17 cellular contexts compared by ENCODE assay signal in the genomic region with DNA sequence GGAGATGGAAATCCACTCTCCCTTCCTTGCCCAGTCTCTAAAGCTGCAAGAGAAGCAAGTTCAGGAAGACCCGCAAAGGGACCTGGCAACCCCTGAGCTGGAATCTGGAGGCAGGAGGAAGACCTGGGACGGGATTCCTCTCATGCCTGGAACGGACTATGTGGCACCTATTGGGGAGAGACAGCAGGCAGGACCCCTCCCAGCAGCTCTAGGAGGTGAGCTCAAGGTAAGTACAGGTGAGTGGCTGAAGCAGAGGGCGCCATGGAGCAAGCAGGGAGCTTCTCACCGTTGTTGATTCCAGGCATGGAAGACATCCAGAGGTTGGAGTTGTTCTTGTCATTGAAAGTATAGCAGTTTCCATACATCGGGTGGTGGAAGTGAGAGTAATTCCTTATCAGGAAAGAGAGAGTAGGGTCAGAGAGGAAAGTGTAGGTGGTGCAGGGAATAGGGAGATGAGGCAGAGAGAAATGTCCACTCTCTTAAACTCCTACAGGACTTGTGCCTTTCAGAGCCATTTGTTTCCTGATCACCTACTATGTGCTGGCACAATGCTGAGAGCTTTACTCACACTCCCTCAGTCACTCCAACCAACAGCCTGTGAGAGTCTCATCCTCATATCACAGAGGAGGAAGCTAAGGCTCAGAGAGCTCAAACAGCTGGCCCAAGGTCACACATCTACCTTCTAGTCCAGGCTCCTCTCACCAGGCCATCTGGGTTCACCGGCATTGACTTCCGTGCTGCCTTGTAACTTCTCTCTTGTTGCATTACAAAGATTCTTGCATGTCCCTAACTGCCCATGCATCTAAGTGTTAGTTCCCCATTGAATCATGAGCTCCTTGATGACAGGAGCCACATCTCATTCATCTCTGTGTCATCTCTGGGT. TPM values are rescaled to one million over a fixed set of nuclear protein-coding genes. Genes with fewer than 3 reads are reported as not detected.
A peak's percentile ranks its signal among the peaks of the same experiment; 100 is the strongest.
DNase-seq lines count a peak whose midpoint lies in the region; ATAC-seq and TF ChIP-seq lines count a peak whose summit lies in the region.
"Had no signal": no experiment of that assay in that cellular context is flagged by ENCODE, and none has a peak within 500 bp of the region (broad histone marks: within the 10 kb centered on the region; RNA-seq: fewer than 3 reads in every experiment).

No MANE protein-coding gene starts in this region.

- H3K9me3 ChIP-seq in Loucy (ENCODE audit: insufficient read depth, low read depth, low read length) (no peaks in the 10 kb centered on the region), esophagus muscularis mucosa (no peaks in the 10 kb centered on the region)

- H3K79me1 ChIP-seq in mesendoderm (ENCODE audit: low read length), result no peaks in the 10 kb centered on the region

- ATAC-seq in HG02642 (IDR thresholded peaks at IDR 0.05; ENCODE audit: poor library complexity, unreplicated experiment), result no peak
- ATAC-seq: activated T-cell treated with anti-CD3 and anti-CD28 coated beads, Interleukin-2, amount 50 U/mL, for 4 hours; Right ventricle myocardium inferior had no signal

- H3K4me2 ChIP-seq in Loucy (ENCODE audit: low read depth, low read length, poor library complexity, severe bottlenecking) (no peak overlapping the region), mesendoderm (ENCODE audit: low read length) (no peak overlapping the region)
- H3K4me2 ChIP-seq: hepatocyte had no signal

- H2AFZ ChIP-seq in Loucy (ENCODE audit: low read length), result no peak overlapping the region
- H2AFZ ChIP-seq: hepatocyte had no signal

- no peak overlapping the region for H2AK5ac ChIP-seq in mesendoderm (ENCODE audit: low read length)

- H4K5ac ChIP-seq in mesendoderm (ENCODE audit: low read length), result no peak overlapping the region

- no peak overlapping the region for H2BK15ac ChIP-seq in mesendoderm (replicated peaks; ENCODE audit: low read depth)

- H3K23ac ChIP-seq in mesendoderm (ENCODE audit: low read length), result no peak overlapping the region

- no peak overlapping the region for H4K8ac ChIP-seq in mesendoderm (ENCODE audit: low read depth, low read length)

- no peak overlapping the region for H3K56ac ChIP-seq in mesendoderm (ENCODE audit: low read length)

- H3K4ac ChIP-seq in mesendoderm (ENCODE audit: low read depth, low read length), result no peak overlapping the region

- TF ChIP-seq POLR2A in esophagus muscularis mucosa (IDR thresholded peaks at IDR 0.05; ENCODE audit: low read depth), result no peak

- DNase-seq in ELF-1 (ENCODE audit: low read depth, low spot score) (peak; percentile 62), SKM-1 treated with dmso at 0.1 percent for 144 hours (lab: John Stamatoyannopoulos, UW; ENCODE audit: unreplicated experiment) (peak; percentile 63), mesendoderm (peak; percentile 81), esophagus muscularis mucosa (ENCODE audit: extremely low spot score) (no peak), NCI-H510A (lab: John Stamatoyannopoulos, UW) (no peak), OCI-M1 (lab: John Stamatoyannopoulos, UW) (no peak)
- DNase-seq: activated CD4-positive, alpha-beta T cell treated with anti-CD3 and anti-CD28 coated beads, Interleukin-2, amount 50 U/mL, for 1 hour; activated T-cell treated with anti-CD3 and anti-CD28 coated beads, Interleukin-2, amount 50 U/mL, for 4 hours; NCI-H1436; NCI-H510A treated with DMSO at 0.1 percent for 48 hours had no signal

- intact Hi-C loops in esophagus muscularis mucosa (cut with DNase I), result no loop called here

- H3F3A ChIP-seq in Loucy (ENCODE audit: low read depth), result no peaks in the 10 kb centered on the region

- H3K36me3 ChIP-seq in Loucy (ENCODE audit: insufficient read depth, low read length) (no peaks in the 10 kb centered on the region), mesendoderm (ENCODE audit: control insufficient read depth, insufficient read depth, low read length) (no peaks in the 10 kb centered on the region), esophagus muscularis mucosa (no peaks in the 10 kb centered on the region)

- H3K27ac ChIP-seq in mesendoderm (ENCODE audit: low read depth, low read length) (no peak overlapping the region), esophagus muscularis mucosa (replicated peaks in 1 of 4) (no peak overlapping the region)
- H3K27ac ChIP-seq: C4-2B, coronary artery, hepatocyte had no signal

- H3K79me2 ChIP-seq in Loucy (ENCODE audit: insufficient read depth, low read length) (no peaks in the 10 kb centered on the region), mesendoderm (ENCODE audit: control insufficient read depth, insufficient read depth, low read length) (no peaks in the 10 kb centered on the region)
- H3K79me2 ChIP-seq: hepatocyte had no signal

- H2BK120ac ChIP-seq in mesendoderm (ENCODE audit: low read depth, low read length), result no peak overlapping the region

- TF ChIP-seq EP300 in esophagus muscularis mucosa (IDR thresholded peaks at IDR 0.05), result no peak

- no peaks in the 10 kb centered on the region for H3K27me3 ChIP-seq in Loucy (ENCODE audit: insufficient read depth, low read length, poor library complexity, severe bottlenecking)
- H3K27me3 ChIP-seq in mesendoderm (ENCODE audit: insufficient read depth, low read length, poor library complexity), result no peaks in the 10 kb centered on the region
- no peaks in the 10 kb centered on the region for H3K27me3 ChIP-seq in esophagus muscularis mucosa
- H3K27me3 ChIP-seq: hepatocyte had no signal

- H3K4me3 ChIP-seq in Loucy (ENCODE audit: low read length, poor library complexity, severe bottlenecking) (no peak overlapping the region), mesendoderm (ENCODE audit: low read length) (no peak overlapping the region), esophagus muscularis mucosa (no peak overlapping the region)
- H3K4me3 ChIP-seq: coronary artery, hepatocyte had no signal

- H3K9ac ChIP-seq in Loucy (ENCODE audit: low read depth, low read length, poor library complexity, severe bottlenecking), result no peak overlapping the region
- H3K9ac ChIP-seq in mesendoderm (ENCODE audit: low read length), result no peak overlapping the region

- H3K18ac ChIP-seq in mesendoderm (ENCODE audit: low read length), result no peak overlapping the region

- H2BK5ac ChIP-seq in mesendoderm (ENCODE audit: low read length), result no peak overlapping the region

- no CpG with 5 or more reads among the region's 8 CpGs for WGBS in mesendoderm (ENCODE audit: extremely low coverage, insufficient coverage, low lambda C conversion rate)
- 74% methylated on average over 8 of the region's 8 CpGs for WGBS in esophagus muscularis mucosa

- H4K20me1 ChIP-seq in Loucy (ENCODE audit: insufficient read depth, low read length, poor library complexity, severe bottlenecking), result no peaks in the 10 kb centered on the region

- TF ChIP-seq CTCF in Loucy (conservative IDR thresholded peaks at IDR 0.05; ENCODE audit: low read length), result peak; percentile 30; the same call in 1 of the 2 replicates
- no peak for TF ChIP-seq CTCF in esophagus muscularis mucosa (IDR thresholded peaks at IDR 0.05)

- H3K9me2 ChIP-seq in Loucy (replicated peaks; ENCODE audit: low read depth, low read length), result no peaks in the 10 kb centered on the region

- H3K4me1 ChIP-seq in Loucy (ENCODE audit: insufficient read depth, low read length, poor library complexity, severe bottlenecking) (peaks cover 8% of the 10 kb centered on the region), mesendoderm (ENCODE audit: control insufficient read depth, low read depth, low read length) (no peaks in the 10 kb centered on the region), esophagus muscularis mucosa (peaks cover 10 to 23% (median 16%) of the 10 kb centered on the region in 4 donors)

RNA-seq across cellular contexts. Expression of a gene that starts 13.9 kb away (rescaled TPM):
- polyA plus RNA-seq in mesendoderm (2013, experiment 1 of 2), result 87.0 TPM
- 84.9 TPM for polyA plus RNA-seq in mesendoderm (2013, experiment 2 of 2)
- 100 to 1,000 TPM; 146 to 464 (median 247) TPM for total RNA-seq in esophagus muscularis mucosa

RNA-seq across cellular contexts. Expression of a gene that starts 19.6 kb away (rescaled TPM):
- 71.7 TPM for polyA plus RNA-seq in mesendoderm (2013, experiment 1 of 2)
- polyA plus RNA-seq in mesendoderm (2013, experiment 2 of 2), result 73.4 TPM
- total RNA-seq in esophagus muscularis mucosa, result 1 to 10 TPM in 3 of 4 donors, under 1 TPM in 1; 0.83 to 3.3 (median 1.8) TPM
- total RNA-seq: temporal lobe had no signal

RNA-seq across cellular contexts. Expression of a gene that starts 28.2 kb away (rescaled TPM):
- polyA plus RNA-seq in mesendoderm (2013, experiment 1 of 2), result 16.5 TPM
- polyA plus RNA-seq in mesendoderm (2013, experiment 2 of 2), result 15.5 TPM
- 100 to 1,000 TPM; 117 to 144 (median 137) TPM for total RNA-seq in esophagus muscularis mucosa

RNA-seq across cellular contexts. Expression of a gene that starts 45.2 kb away (rescaled TPM):
- 23.2 TPM for polyA plus RNA-seq in mesendoderm (2013, experiment 1 of 2)
- 22.0 TPM for polyA plus RNA-seq in mesendoderm (2013, experiment 2 of 2)
- total RNA-seq in esophagus muscularis mucosa, result under 1 TPM in 2 of 4 donors, not detected in 2; 0.52 to 0.75 TPM
- total RNA-seq: activated T-cell treated with anti-CD3 and anti-CD28 coated beads, Interleukin-2, amount 50 U/mL, for 4 hours; temporal lobe had no signal

Comparison
In these comparisons a context has a peak if more than half of its experiments do, and no peak if none do; other contexts are left out.
1. DNase-seq: peak in ELF-1 (single experiment), SKM-1 treated with dmso at 0.1 percent for 144 hours (single experiment) and mesendoderm (single experiment); none in esophagus muscularis mucosa (single experiment), NCI-H510A (single experiment) and OCI-M1 (single experiment).